In the genomic region with DNA sequence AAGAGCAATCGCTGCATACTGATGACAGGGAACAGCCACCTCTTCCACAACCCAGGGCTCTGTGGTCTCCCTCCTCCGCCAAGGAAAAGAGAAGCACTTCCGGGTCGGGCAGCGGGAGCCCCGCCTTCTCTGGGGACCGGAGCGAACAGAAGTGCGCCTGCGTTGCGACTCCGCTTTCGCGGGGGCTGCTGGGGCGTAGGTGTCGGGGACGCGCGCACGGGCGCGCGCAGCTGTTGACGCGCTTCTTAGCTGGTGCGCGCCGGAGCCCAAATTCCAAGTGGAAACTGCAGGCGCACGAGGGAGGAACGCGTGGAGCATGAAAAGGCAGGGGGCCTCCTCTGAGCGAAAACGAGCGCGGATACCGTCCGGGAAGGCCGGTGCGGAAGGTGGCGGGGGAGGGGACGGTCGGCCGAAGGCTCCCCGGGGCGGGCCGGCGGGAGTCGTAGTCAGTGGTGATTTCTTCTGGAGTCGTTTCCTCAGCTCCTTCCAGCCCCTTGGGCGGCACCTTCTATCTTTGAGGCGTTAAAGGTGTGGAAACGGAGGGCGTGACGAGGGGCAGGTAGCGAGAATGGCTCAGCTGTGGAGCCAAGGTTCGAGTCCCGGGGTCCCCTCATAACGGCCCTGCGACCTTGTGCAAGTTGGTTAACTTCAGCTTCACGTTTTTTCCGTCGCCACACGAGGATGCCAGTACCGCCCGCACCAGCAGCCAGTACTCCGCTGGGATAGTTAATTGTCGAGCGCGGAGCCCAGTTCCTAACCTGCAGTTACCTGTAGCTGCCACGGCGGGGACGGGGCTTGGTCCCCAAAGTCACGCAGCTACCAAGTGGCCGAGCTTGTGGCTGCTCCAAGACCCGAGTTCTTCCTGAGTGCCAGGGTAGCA, we compare ENCODE assay signal across 8 cellular contexts. TPM values are rescaled to one million over a fixed set of nuclear protein-coding genes. Genes with fewer than 3 reads are reported as not detected.
A peak's percentile ranks its signal among the peaks of the same experiment; 100 is the strongest.
DNase-seq lines count a peak whose midpoint lies in the region; ATAC-seq, FAIRE-seq and TF ChIP-seq lines count a peak whose summit lies in the region.

TSS of gene COX15 (minus strand) at position 95 of the 880 bp plus-strand sequence. CDS start at position 17, 78 bp downstream.
TSS of gene CUTC (plus strand) at position 202 of the 880 bp plus-strand sequence. CDS start at position 317, 115 bp downstream.

- DNase-seq in NCI-H2107 treated with DMSO at 0.1 percent for 48 hours (lab: John Stamatoyannopoulos, UW; ENCODE audit: unreplicated experiment) (peak; percentile 69), body of pancreas (peak; percentile 95 to 96 (median 95)), iPS DF 19.7 (ENCODE audit: low read depth, low spot score) (peak; percentile 93), sciatic nerve (ENCODE audit: low spot score) (peak; percentile 98)

- H3K9me3 ChIP-seq in body of pancreas = no peaks in the 10 kb centered on the region

- TF ChIP-seq POLR2A in GM18526 (IDR thresholded peaks at IDR 0.05; ENCODE audit: extremely low read depth, insufficient read length) (peak; percentile 87), body of pancreas (IDR thresholded peaks at IDR 0.05) (peak; percentile 50 to 84 (median 82))

- H3K36me3 ChIP-seq in body of pancreas (replicated peaks in 1 of 2; ENCODE audit: insufficient read depth in 1 of 2, low read depth in 2 of 2) = peaks cover 0 to under 1% of the 10 kb centered on the region in 2 donors

- H3K27ac ChIP-seq in body of pancreas = peak within 1 kb of the TSS; percentile 78 to 96 (median 94)

- no peaks in the 10 kb centered on the region for H3K27me3 ChIP-seq in body of pancreas

- peak in 6 of 7 experiments; percentile 20 to 70 (median 54) for TF ChIP-seq CTCF in body of pancreas (IDR thresholded peaks at IDR 0.05)

- peak; percentile 96 for FAIRE-seq in A204.1 (lab: Jason Lieb, UNC)
- peak; percentile 77 for FAIRE-seq in TTC549 (lab: Jason Lieb, UNC)

- WGBS in body of pancreas, 2 donors = 0 to 3% methylated on average over 10 to 76 of the region's 76 CpGs

- ATAC-seq in HG03066 (IDR thresholded peaks at IDR 0.05; ENCODE audit: low read depth, unreplicated experiment) = peak; percentile 87
- ATAC-seq in body of pancreas = peak; percentile 97
- ATAC-seq in sciatic nerve = peak; percentile 99

- H3K4me1 ChIP-seq in body of pancreas = peaks cover 20% of the 10 kb centered on the region

- intact Hi-C loops in body of pancreas (cut with DNase I) = no loop called here
- intact Hi-C loops in sciatic nerve (cut with DNase I) = loop anchor here (5.0 kb wide), 1 partner anchor 1540 kb away; no protein-coding TSS in a partner anchor

- peak within 1 kb of the TSS; percentile 60 to 68 for H3K4me3 ChIP-seq in body of pancreas

RNA-seq across cellular contexts. Expression of gene COX15, which starts in this region (rescaled TPM):
- total RNA-seq in body of pancreas (10 to 100 TPM in 1 of 2 donors, 1 to 10 TPM in 1; 9.6 to 17.9 TPM), sciatic nerve (32.5 TPM)

RNA-seq across cellular contexts. Expression of gene CUTC, which starts in this region (rescaled TPM):
- total RNA-seq in body of pancreas (10 to 100 TPM in 1 of 2 donors, 1 to 10 TPM in 1; 8.6 to 14.8 TPM), sciatic nerve (23.4 TPM)

Comparison
In these comparisons a context has a peak if more than half of its experiments do, and no peak if none do; other contexts are left out.
1. Peak in every context shown above with its lines: DNase-seq, ATAC-seq, H3K4me3 ChIP-seq and H3K27ac ChIP-seq.